8 cellular contexts compared by ENCODE assay signal in genomic region chr3:45841701-45842491, GRCh38. TPM values are rescaled to one million over a fixed set of nuclear protein-coding genes. Genes with fewer than 3 reads are reported as not detected.
A peak's percentile ranks its signal among the peaks of the same experiment; 100 is the strongest.
DNase-seq lines count a peak whose midpoint lies in the region; ATAC-seq, FAIRE-seq and TF ChIP-seq lines count a peak whose summit lies in the region.

TSS of gene LZTFL1 (minus strand) at chr3:45842119. CDS start at chr3:45841991, 128 bp downstream.

- intact Hi-C loops in breast epithelium (cut with DNase I; ENCODE audit: low total_unique reads): no loop called here

- H3K9ac ChIP-seq in iPS-20b (ENCODE audit: low read depth, low read length): peak within 1 kb of the TSS; percentile 67; the same call in 1 of the 2 replicates
- peak within 1 kb of the TSS; percentile 78 to 81 (median 78) for H3K9ac ChIP-seq in skeletal muscle tissue (ENCODE audit: low read depth in 1 of 3, low read length in 3 of 3)

- H3K27ac ChIP-seq in VCaP (peak within 1 kb of the TSS; percentile 52; the same call in 1 of the 2 replicates), breast epithelium (peak within 1 kb of the TSS; percentile 78 to 87), iPS-20b (ENCODE audit: low read length) (no peak within 1 kb of the TSS), skeletal muscle tissue (ENCODE audit: low read depth, low read length) (peak within 1 kb of the TSS; percentile 73)

- H3K36me3 ChIP-seq in breast epithelium: no peaks in the 10 kb centered on the region
- no peaks in the 10 kb centered on the region for H3K36me3 ChIP-seq in iPS-20b (ENCODE audit: insufficient read depth, low read depth, low read length)
- H3K36me3 ChIP-seq in skeletal muscle tissue (ENCODE audit: control insufficient read depth in 3 of 3, insufficient read depth in 3 of 3, low read length in 3 of 3): no peaks in the 10 kb centered on the region

- H3K27me3 ChIP-seq in breast epithelium (peaks cover 0 to 4% of the 10 kb centered on the region in 2 donors), iPS-20b (ENCODE audit: insufficient read depth, low read length) (peaks cover 51% of the 10 kb centered on the region), skeletal muscle tissue (ENCODE audit: control insufficient read depth in 3 of 3, insufficient read depth in 3 of 3, low read length in 3 of 3) (no peaks in the 10 kb centered on the region)

- DNase-seq in GM18507 (ENCODE audit: extremely low spot score, insufficient read length, low read depth): peak; percentile 80
- DNase-seq in NCI-H2171 treated with DMSO at 0.1 percent for 48 hours (lab: John Stamatoyannopoulos, UW): peak; percentile 87
- DNase-seq in breast epithelium (ENCODE audit: low spot score in 2 of 2): peak; percentile 93 to 94

- H3K9me3 ChIP-seq in breast epithelium: no peaks in the 10 kb centered on the region
- no peaks in the 10 kb centered on the region for H3K9me3 ChIP-seq in iPS-20b (ENCODE audit: insufficient read depth, low read depth, low read length)
- no peaks in the 10 kb centered on the region for H3K9me3 ChIP-seq in skeletal muscle tissue (ENCODE audit: control insufficient read depth in 3 of 3, low read length in 3 of 3)

- no peak for TF ChIP-seq POLR2A in breast epithelium (IDR thresholded peaks at IDR 0.05)

- H3K4me3 ChIP-seq in breast epithelium: peak within 1 kb of the TSS; percentile 85 to 97 (median 92)
- peak within 1 kb of the TSS; percentile 89 for H3K4me3 ChIP-seq in iPS-20b (ENCODE audit: low read length)
- peak within 1 kb of the TSS; percentile 86 to 91 (median 87) for H3K4me3 ChIP-seq in skeletal muscle tissue (ENCODE audit: low read length in 3 of 3)

- ATAC-seq in HG03064 (IDR thresholded peaks at IDR 0.05; ENCODE audit: low read depth, unreplicated experiment) (peak; percentile 70), HG03097 (IDR thresholded peaks at IDR 0.05; ENCODE audit: low FRiP score, unreplicated experiment) (no peak)

- TF ChIP-seq CTCF in VCaP (conservative IDR thresholded peaks at IDR 0.05) (no peak), breast epithelium (IDR thresholded peaks at IDR 0.05) (no peak)

- H3K4me1 ChIP-seq in breast epithelium (no peaks in the 10 kb centered on the region), iPS-20b (ENCODE audit: insufficient read depth, low read length) (peaks cover 5% of the 10 kb centered on the region; the same call in 1 of the 2 replicates), skeletal muscle tissue (ENCODE audit: control insufficient read depth in 3 of 3, insufficient read depth in 3 of 3, low read length in 3 of 3) (peaks cover 14 to 25% (median 14%) of the 10 kb centered on the region in 3 donors)

- FAIRE-seq in GM18507 (lab: Jason Lieb, UNC): peak; percentile 95

RNA-seq across cellular contexts. Expression of gene LZTFL1, which starts in this region (rescaled TPM):
- total RNA-seq in breast epithelium: 10 to 100 TPM; 17.0 to 39.2 (median 22.1) TPM
- 6.8 TPM for total RNA-seq in skeletal muscle tissue
